In genomic region chr16:16222850-16223661, GRCh38 we compare ENCODE assay signal across 9 cellular contexts. TPM values are rescaled to one million over a fixed set of nuclear protein-coding genes. Genes with fewer than 3 reads are reported as not detected.
DNase-seq lines count a peak whose midpoint lies in the region; ATAC-seq and TF ChIP-seq lines count a peak whose summit lies in the region.
"Not testable (repeated sequence)": the region's sequence is repeated elsewhere in the genome, so short reads cannot be mapped to it uniquely, and the experiment has no call there.
"Had no signal": no experiment of that assay in that cellular context is flagged by ENCODE, and none has a peak within 500 bp of the region (broad histone marks: within the 10 kb centered on the region; RNA-seq: fewer than 3 reads in every experiment).

ABCC6 (minus strand) TSS chr16:16223494; CDS start chr16:16223434, 60 bp downstream.

- H3K27ac ChIP-seq in PC-3 (ENCODE audit: low read length); duodenal mucosa (ENCODE audit: low read depth, low read length); left ventricle myocardium inferior (replicated peaks); mesenchymal stem cell (ENCODE audit: low read length, poor library complexity, severe bottlenecking); suprapubic skin: not testable (repeated sequence)

- not testable (repeated sequence) for H2BK5ac ChIP-seq in mesenchymal stem cell (ENCODE audit: low read depth, low read length, poor library complexity, severe bottlenecking)

- not testable (repeated sequence) for H3K79me1 ChIP-seq in mesenchymal stem cell (replicated peaks; ENCODE audit: low read length, poor library complexity, severe bottlenecking)

- not testable (repeated sequence) for DNase-seq in CD14-positive monocyte (ENCODE audit: low spot score); PC-3; activated T-cell treated with anti-CD3 and anti-CD28 coated beads, Interleukin-2, amount 50 U/mL, for 4 hours; left ventricle myocardium inferior; mesenchymal stem cell; progenitor cell of endocrine pancreas (ENCODE audit: low spot score, unreplicated experiment); suprapubic skin (ENCODE audit: low spot score in 2 of 2)

- CTCF ChIA-PET in PC-3 (lab: Charles Lee) = not testable (repeated sequence)

- not testable (repeated sequence) for H2BK120ac ChIP-seq in mesenchymal stem cell (ENCODE audit: low read depth, low read length)

- H3K9me3 Mint-ChIP-seq in CD14-positive monocyte; activated T-cell treated with anti-CD3 and anti-CD28 coated beads, Interleukin-2, amount 50 U/mL, for 4 hours; progenitor cell of endocrine pancreas (ENCODE audit: low read depth): not testable (repeated sequence)

- H4K91ac ChIP-seq in mesenchymal stem cell (ENCODE audit: low read length) = not testable (repeated sequence)

- not testable (repeated sequence) for H3K4me2 ChIP-seq in PC-3 (ENCODE audit: low read length)
- peak within 1 kb of the TSS; percentile 39 for H3K4me2 ChIP-seq in mesenchymal stem cell (ENCODE audit: low read length, poor library complexity, severe bottlenecking)

- POLR2A ChIA-PET in PC-3 (lab: Charles Lee; ENCODE audit: unreplicated experiment) = not testable (repeated sequence)

- WGBS in mesenchymal stem cell = no CpG with 5 or more reads among the region's 38 CpGs
- WGBS in suprapubic skin = 70% methylated on average over 1 of the region's 38 CpGs

- not testable (repeated sequence) for H3K23ac ChIP-seq in mesenchymal stem cell (ENCODE audit: low read length in 2 of 2)

- not testable (repeated sequence) for H4K8ac ChIP-seq in mesenchymal stem cell (ENCODE audit: low read length)

- H2BK12ac ChIP-seq in mesenchymal stem cell (ENCODE audit: low read length in 2 of 2) = not testable (repeated sequence)

- BruUV-seq in PC-3 (replicated peaks; lab: Mats Ljungman, UMichigan) = not testable (repeated sequence)

- not testable (repeated sequence) for H3K9ac ChIP-seq in PC-3 (ENCODE audit: low read length); duodenal mucosa (ENCODE audit: low read depth in 1 of 2, low read length in 2 of 2); mesenchymal stem cell (ENCODE audit: low read length)

- not testable (repeated sequence) for H3K9me2 ChIP-seq in PC-3 (replicated peaks; ENCODE audit: low read length)

- H3K36me3 ChIP-seq in PC-3 (ENCODE audit: low read depth, low read length); duodenal mucosa (ENCODE audit: control insufficient read depth in 1 of 2, insufficient read depth in 2 of 2, low read length in 2 of 2); left ventricle myocardium inferior; mesenchymal stem cell (ENCODE audit: control insufficient read depth in 1 of 2, insufficient read depth in 2 of 2, low read depth in 1 of 2, low read length in 2 of 2); suprapubic skin: not testable (repeated sequence)

- peak within 1 kb of the TSS in 4 of 7 donors; percentile 40 to 72 (median 60) for H3K27ac Mint-ChIP-seq in CD14-positive monocyte
- H3K27ac Mint-ChIP-seq in progenitor cell of endocrine pancreas = not testable (repeated sequence)

- not testable (repeated sequence) for H2AK5ac ChIP-seq in mesenchymal stem cell (ENCODE audit: low read length, severe bottlenecking)

- TF ChIP-seq POLR2A in suprapubic skin (IDR thresholded peaks at IDR 0.05) = not testable (repeated sequence)

- H3K4me1 ChIP-seq in PC-3 (ENCODE audit: insufficient read depth, low read length); duodenal mucosa (ENCODE audit: control insufficient read depth in 1 of 2, insufficient read depth in 2 of 2, low read length in 2 of 2); left ventricle myocardium inferior; mesenchymal stem cell (ENCODE audit: control insufficient read depth, insufficient read depth, low read depth, low read length); suprapubic skin: not testable (repeated sequence)

- intact Hi-C loops in CD14-positive monocyte (cut with micrococcal nuclease); PC-3 (cut with micrococcal nuclease); left ventricle myocardium inferior (cut with micrococcal nuclease): not testable (repeated sequence)

- TF ChIP-seq EP300 in suprapubic skin (IDR thresholded peaks at IDR 0.05) = not testable (repeated sequence)

- not testable (repeated sequence) for H3K4ac ChIP-seq in mesenchymal stem cell (ENCODE audit: low read depth in 1 of 2, low read length in 2 of 2)

- not testable (repeated sequence) for TF ChIP-seq CTCF in CD14-positive monocyte (IDR thresholded peaks at IDR 0.05); PC-3 (conservative IDR thresholded peaks at IDR 0.05; ENCODE audit: low read depth, low read length); left ventricle myocardium inferior (IDR thresholded peaks at IDR 0.05; ENCODE audit: borderline replicate concordance); progenitor cell of endocrine pancreas (IDR thresholded peaks at IDR 0.05; ENCODE audit: unreplicated experiment); suprapubic skin (IDR thresholded peaks at IDR 0.05)

- not testable (repeated sequence) for H3F3A ChIP-seq in PC-3 (ENCODE audit: low read length, unreplicated experiment)

- not testable (repeated sequence) for H4K20me1 ChIP-seq in PC-3 (ENCODE audit: low read length)

- not testable (repeated sequence) for H3K4me1 Mint-ChIP-seq in CD14-positive monocyte; activated T-cell treated with anti-CD3 and anti-CD28 coated beads, Interleukin-2, amount 50 U/mL, for 4 hours (ENCODE audit: low read depth); progenitor cell of endocrine pancreas (ENCODE audit: low read depth)

- H3K18ac ChIP-seq in mesenchymal stem cell (ENCODE audit: low read depth in 1 of 2, low read length in 2 of 2) = not testable (repeated sequence)

- H2BK15ac ChIP-seq in mesenchymal stem cell (ENCODE audit: low read depth, poor library complexity, severe bottlenecking) = not testable (repeated sequence)

- not testable (repeated sequence) for H3K4me3 ChIP-seq in PC-3 (ENCODE audit: low read length); mesenchymal stem cell (ENCODE audit: insufficient read depth in 1 of 2, low read depth in 1 of 2, low read length in 2 of 2)
- H3K4me3 ChIP-seq in duodenal mucosa (ENCODE audit: low read depth in 1 of 2, low read length in 2 of 2) (peak within 1 kb of the TSS; percentile 50 to 56), left ventricle myocardium inferior (peak within 1 kb of the TSS; percentile 50), suprapubic skin (peak within 1 kb of the TSS; percentile 34)

- H3K36me3 Mint-ChIP-seq in CD14-positive monocyte; activated T-cell treated with anti-CD3 and anti-CD28 coated beads, Interleukin-2, amount 50 U/mL, for 4 hours (ENCODE audit: insufficient read depth); progenitor cell of endocrine pancreas (ENCODE audit: insufficient read depth): not testable (repeated sequence)

- H3K14ac ChIP-seq in mesenchymal stem cell (ENCODE audit: low read length in 2 of 2) = not testable (repeated sequence)

- H3K4me3 Mint-ChIP-seq in CD14-positive monocyte = peak within 1 kb of the TSS; percentile 79 to 88
- not testable (repeated sequence) for H3K4me3 Mint-ChIP-seq in activated T-cell treated with anti-CD3 and anti-CD28 coated beads, Interleukin-2, amount 50 U/mL, for 4 hours
- H3K4me3 Mint-ChIP-seq in progenitor cell of endocrine pancreas (ENCODE audit: low read depth) = peak within 1 kb of the TSS; percentile 47

- ATAC-seq in PC-3 = peak; percentile 96
- peak; percentile 68 to 72 for ATAC-seq in activated T-cell treated with anti-CD3 and anti-CD28 coated beads, Interleukin-2, amount 50 U/mL, for 4 hours

- H2AFZ ChIP-seq in PC-3 (ENCODE audit: low read length); mesenchymal stem cell (ENCODE audit: low read depth, low read length): not testable (repeated sequence)

- not testable (repeated sequence) for H3K27me3 Mint-ChIP-seq in CD14-positive monocyte (ENCODE audit: low read depth in 3 of 3); activated T-cell treated with anti-CD3 and anti-CD28 coated beads, Interleukin-2, amount 50 U/mL, for 4 hours (ENCODE audit: low read depth); progenitor cell of endocrine pancreas

- not testable (repeated sequence) for H3K9me3 ChIP-seq in PC-3 (ENCODE audit: low read length); duodenal mucosa (ENCODE audit: control insufficient read depth in 1 of 2, low read length in 2 of 2); left ventricle myocardium inferior (replicated peaks); mesenchymal stem cell (ENCODE audit: control insufficient read depth, low read length); suprapubic skin

- not testable (repeated sequence) for H3K27me3 ChIP-seq in PC-3 (ENCODE audit: low read length); duodenal mucosa (ENCODE audit: control insufficient read depth in 1 of 2, insufficient read depth in 2 of 2, low read length in 2 of 2); left ventricle myocardium inferior (ENCODE audit: low read depth); mesenchymal stem cell (ENCODE audit: control insufficient read depth in 1 of 2, insufficient read depth in 1 of 2, low read length in 2 of 2); suprapubic skin

- H3K79me2 ChIP-seq in PC-3 (ENCODE audit: low read length) = not testable (repeated sequence)

RNA-seq across cellular contexts. Expression of gene ABCC6, which starts in this region (rescaled TPM):
- 10 to 100 TPM in 1 of 2 donors, 1 to 10 TPM in 1; 6.1 to 14.7 TPM for polyA plus RNA-seq in CD14-positive monocyte
- 0.73 TPM in 1 of 2 replicates, not detected in the other for total RNA-seq in PC-3 (2014; rRNA removed)
- not detected for total RNA-seq in activated T-cell treated with anti-CD3 and anti-CD28 coated beads, Interleukin-2, amount 50 U/mL, for 4 hours
- 1.2 TPM for total RNA-seq in left ventricle myocardium inferior
- polyA plus RNA-seq in mesenchymal stem cell (2013, experiment 1 of 2) = 4.8 TPM
- 4.8 TPM for polyA plus RNA-seq in mesenchymal stem cell (2013, experiment 2 of 2)
- 9.8 and 12.4 TPM in 2 replicates for total RNA-seq in progenitor cell of endocrine pancreas
- total RNA-seq in suprapubic skin = 1 to 10 TPM in 3 of 4 donors, under 1 TPM in 1; 0.49 to 3.4 (median 1.2) TPM
- total RNA-seq: CD8-positive, alpha-beta memory T cell had no signal

Comparison
In these comparisons a context has a peak if more than half of its experiments do, and no peak if none do; other contexts are left out.
1. Peak in ATAC-seq in PC-3; RNA of the gene not detected or under 1 TPM.
2. Peak in ATAC-seq in activated T-cell treated with anti-CD3 and anti-CD28 coated beads, Interleukin-2, amount 50 U/mL, for 4 hours; RNA of the gene not detected or under 1 TPM.